In genomic region chr2:237258146-237258545, GRCh38 we compare ENCODE assay signal across 17 cellular contexts.
DNase-seq lines count a peak whose midpoint lies in the region; ATAC-seq and TF ChIP-seq lines count a peak whose summit lies in the region.
"Had no signal": no experiment of that assay in that cellular context is flagged by ENCODE, and none has a peak within 500 bp of the region (broad histone marks: within the 10 kb centered on the region; RNA-seq: fewer than 3 reads in every experiment).

No MANE protein-coding gene starts in this region.

- no peaks in the 10 kb centered on the region for H3K79me1 ChIP-seq in H9 (ENCODE audit: insufficient read depth, low read depth, low read length, poor library complexity, severe bottlenecking)

- no peak for TF ChIP-seq EP300 in stomach (IDR thresholded peaks at IDR 0.05)

- no peak overlapping the region for H3K27ac Mint-ChIP-seq in H9
- H3K27ac Mint-ChIP-seq: stimulated activated naive CD8-positive, alpha-beta T cell treated with anti-CD3 and anti-CD28 coated beads, Interleukin-15, Interleukin-2, amounts not matched to agents 100 ng/mL and 50 ng/mL, for 24 hours had no signal

- no peaks in the 10 kb centered on the region for H3K36me3 Mint-ChIP-seq in H9 (ENCODE audit: insufficient read depth in 1 of 3, low read depth in 3 of 3)

- H3K23ac ChIP-seq in H9 (ENCODE audit: insufficient read length, low read depth, low read length) = no peak overlapping the region

- H3K56ac ChIP-seq in H9 (ENCODE audit: insufficient read length, low read depth, low read length) = no peak overlapping the region

- no peak overlapping the region for H4K8ac ChIP-seq in H9 (replicated peaks; ENCODE audit: insufficient read length, low read depth, low read length)

- no peak overlapping the region for H4K5ac ChIP-seq in H9 (ENCODE audit: insufficient read length, low read depth, low read length)

- no peak overlapping the region for H3T11ph ChIP-seq in H9 (ENCODE audit: low read length)

- H3K4me2 ChIP-seq in H9 (ENCODE audit: insufficient read depth, insufficient read length, low read length) (no peak overlapping the region), hepatocyte (no peak overlapping the region)

- no peaks in the 10 kb centered on the region for H3K27me3 ChIP-seq in H9 (ENCODE audit: insufficient read depth, low read length)
- no peaks in the 10 kb centered on the region for H3K27me3 ChIP-seq in hepatocyte
- H3K27me3 ChIP-seq in stomach = no peaks in the 10 kb centered on the region

- no peak overlapping the region for H3K9ac ChIP-seq in H9 (ENCODE audit: extremely low read depth, insufficient read length, low read length)
- peak overlapping the region; percentile 30 for H3K9ac ChIP-seq in SK-N-MC (ENCODE audit: insufficient read length)
- H3K9ac ChIP-seq: parathyroid adenoma had no signal

- H3K23me2 ChIP-seq in H9 (ENCODE audit: insufficient read length, low read depth, low read length, poor library complexity, severe bottlenecking) = no peaks in the 10 kb centered on the region

- H3K18ac ChIP-seq in H9 (ENCODE audit: insufficient read length, low read depth, low read length) = no peak overlapping the region

- no peak overlapping the region for H3K4me3 Mint-ChIP-seq in H9
- H3K4me3 Mint-ChIP-seq: stimulated activated naive CD8-positive, alpha-beta T cell treated with anti-CD3 and anti-CD28 coated beads, Interleukin-15, Interleukin-2, amounts not matched to agents 100 ng/mL and 50 ng/mL, for 24 hours had no signal

- H2BK15ac ChIP-seq in H9 (ENCODE audit: low read depth, low read length) = no peak overlapping the region

- H3K4me1 ChIP-seq in H9 (ENCODE audit: insufficient read depth, low read length) (no peaks in the 10 kb centered on the region), hepatocyte (ENCODE audit: insufficient read depth) (peaks cover 32% of the 10 kb centered on the region), stomach (peaks cover 0 to 29% (median 9%) of the 10 kb centered on the region in 4 donors)
- H3K4me1 ChIP-seq: parathyroid adenoma had no signal

- no peaks in the 10 kb centered on the region for H3K9me3 Mint-ChIP-seq in H9
- H3K9me3 Mint-ChIP-seq: stimulated activated naive CD8-positive, alpha-beta T cell treated with anti-CD3 and anti-CD28 coated beads, Interleukin-15, Interleukin-2, amounts not matched to agents 100 ng/mL and 50 ng/mL, for 24 hours had no signal

- no peak overlapping the region for H2AFZ ChIP-seq in H9 (ENCODE audit: low read length)
- peak overlapping the region; percentile 9 for H2AFZ ChIP-seq in hepatocyte
- H2AFZ ChIP-seq: parathyroid adenoma had no signal

- peaks cover 4 to 14% of the 10 kb centered on the region in 2 experiments for H3K4me1 Mint-ChIP-seq in H9

- intact Hi-C loops in stomach (cut with DNase I; ENCODE audit: low total_unique reads) = no loop called here

- no peaks in the 10 kb centered on the region for H3K9me3 ChIP-seq in H9 (ENCODE audit: control insufficient read depth, low read depth, low read length)
- no peaks in the 10 kb centered on the region for H3K9me3 ChIP-seq in SK-N-MC (ENCODE audit: low read depth, low read length)
- H3K9me3 ChIP-seq in hepatocyte (ENCODE audit: low read depth) = no peaks in the 10 kb centered on the region
- H3K9me3 ChIP-seq in stomach = no peaks in the 10 kb centered on the region

- no peak overlapping the region for H2BK20ac ChIP-seq in H9 (ENCODE audit: low read depth, low read length, poor library complexity, severe bottlenecking)

- H4K20me1 ChIP-seq in H9 (ENCODE audit: control insufficient read depth, insufficient read depth, insufficient read length) = no peaks in the 10 kb centered on the region
- H4K20me1 ChIP-seq in hepatocyte (ENCODE audit: insufficient read depth, poor library complexity, severe bottlenecking) = no peaks in the 10 kb centered on the region

- WGBS in H9 (ENCODE audit: extremely low coverage, insufficient read length, low lambda C conversion rate) = no CpG with 5 or more reads among the region's 7 CpGs
- WGBS in hepatocyte (ENCODE audit: low lambda C conversion rate, missing lambda C conversion rate) = 61% methylated on average over 7 of the region's 7 CpGs
- WGBS in stomach, 5 donors = 46 to 68% (median 60%) methylated on average over 7 of the region's 7 CpGs

- H3K36me3 ChIP-seq in SK-N-MC (ENCODE audit: insufficient read depth, low read length) (no peaks in the 10 kb centered on the region), hepatocyte (replicated peaks; ENCODE audit: insufficient read depth, low read depth) (no peaks in the 10 kb centered on the region), stomach (no peaks in the 10 kb centered on the region)

- H3K4ac ChIP-seq in H9 (ENCODE audit: low read depth, low read length) = no peak overlapping the region

- H3K4me3 ChIP-seq in SK-N-MC (no peak overlapping the region), hepatocyte (no peak overlapping the region), stomach (no peak overlapping the region)

- ATAC-seq in HG02870 (IDR thresholded peaks at IDR 0.05; ENCODE audit: unreplicated experiment) (no peak), HG02938 (IDR thresholded peaks at IDR 0.05; ENCODE audit: unreplicated experiment) (no peak)
- ATAC-seq: foreskin keratinocyte had no signal

- no peak overlapping the region for H2BK5ac ChIP-seq in H9 (ENCODE audit: insufficient read length, low read length)

- no peak overlapping the region for H4K91ac ChIP-seq in H9 (ENCODE audit: insufficient read length, low read depth, low read length)

- DNase-seq in H9 (peak; percentile 42), SK-N-MC (ENCODE audit: low read depth, low spot score) (no peak), hepatocyte (ENCODE audit: low spot score) (no peak), stomach (no peak), hepatic stellate cell (ENCODE audit: low spot score) (no peak)
- DNase-seq: activated CD4-positive, alpha-beta T cell treated with anti-CD3 and anti-CD28 coated beads, Interleukin-2, amount 50 U/mL, for 48 hours; activated gamma-delta T cell; DND-41; foreskin keratinocyte; NCI-H1105 treated with DMSO at 0.1 percent for 48 hours; NCI-H748 treated with DMSO at 0.1 percent for 48 hours; stimulated activated CD4-positive, alpha-beta T cell treated with anti-CD3 and anti-CD28 coated beads, Interleukin-4, amount 100 ng/mL, for 1 hour; T-helper 1 cell had no signal

- no peak overlapping the region for H2BK120ac ChIP-seq in H9 (ENCODE audit: low read depth, low read length, poor library complexity, severe bottlenecking)

- H3K14ac ChIP-seq in H9 (ENCODE audit: insufficient read depth, low read length) = no peak overlapping the region

- H3K27ac ChIP-seq in H9 (ENCODE audit: insufficient read length, low read depth, low read length) = no peak overlapping the region
- H3K27ac ChIP-seq in SK-N-MC = peak overlapping the region; percentile 55
- peak overlapping the region; percentile 73 for H3K27ac ChIP-seq in hepatocyte
- H3K27ac ChIP-seq in stomach = peak overlapping the region in 4 of 5 donors; percentile 2 to 70 (median 56)
- H3K27ac ChIP-seq: foreskin keratinocyte, parathyroid adenoma had no signal

- TF ChIP-seq CTCF in H9 (conservative IDR thresholded peaks at IDR 0.05) (peak; percentile 35; the same call in 2 of the 3 replicates), hepatocyte (IDR thresholded peaks at IDR 0.05; ENCODE audit: poor library complexity) (peak; percentile 13), stomach (IDR thresholded peaks at IDR 0.05) (no peak)

- no peak overlapping the region for H2BK12ac ChIP-seq in H9 (ENCODE audit: insufficient read length, low read depth, low read length)

- no peaks in the 10 kb centered on the region; the same call in 1 of the 2 replicates for H3K27me3 Mint-ChIP-seq in H9 (ENCODE audit: low read depth)

- no peak for TF ChIP-seq POLR2A in stomach (IDR thresholded peaks at IDR 0.05)

- H3K79me2 ChIP-seq in H9 (ENCODE audit: insufficient read depth, low read length) (no peaks in the 10 kb centered on the region), hepatocyte (no peaks in the 10 kb centered on the region)
- H3K79me2 ChIP-seq: parathyroid adenoma had no signal

- no peak overlapping the region for H2AK5ac ChIP-seq in H9 (ENCODE audit: insufficient read length, low read length)

- H3K9me2 ChIP-seq in hepatocyte (replicated peaks; ENCODE audit: insufficient read depth) = no peaks in the 10 kb centered on the region

Comparison
In these comparisons a context has a peak if more than half of its experiments do, and no peak if none do; other contexts are left out.
1. CTCF ChIP-seq: peak in H9 (single experiment) and hepatocyte (single experiment); none in stomach (0 of 7).